In the genomic region with DNA sequence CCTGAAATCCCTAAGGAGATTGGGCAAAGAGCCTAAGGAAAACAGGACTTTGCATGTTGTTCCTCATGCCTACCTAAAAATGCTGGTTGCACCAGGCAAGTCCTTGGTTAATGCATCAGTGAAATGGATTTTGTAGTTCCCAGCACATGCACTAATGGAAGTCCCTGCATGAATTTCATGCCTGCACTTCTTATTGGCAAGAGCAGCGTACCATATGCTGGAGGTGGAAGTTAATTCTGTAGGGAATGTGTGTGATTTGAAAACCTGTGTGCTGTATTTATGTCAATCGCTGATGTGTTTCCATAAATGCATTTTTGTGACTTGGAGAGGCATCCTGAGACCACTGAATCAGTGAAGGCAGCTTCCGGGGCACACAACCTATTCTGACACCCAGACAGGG, we compare ENCODE assay signal across 23 cellular contexts.
"Had no signal": no experiment of that assay in that cellular context is flagged by ENCODE, and none has a peak within 500 bp of the region (broad histone marks: within the 10 kb centered on the region; RNA-seq: fewer than 3 reads in every experiment).

No MANE protein-coding gene starts in this region.

- H3K36me3 ChIP-seq: ascending aorta, colonic mucosa, gastroesophageal sphincter, heart left ventricle, lower lobe of right lung, pancreas, thyroid gland, WERI-Rb-1 had no signal

- H3K9me3 Mint-ChIP-seq: naive thymus-derived CD8-positive, alpha-beta T cell; stimulated activated naive CD8-positive, alpha-beta T cell treated with anti-CD3 and anti-CD28 coated beads, Interleukin-15, Interleukin-2, amounts not matched to agents 100 ng/mL and 50 ng/mL, for 24 hours had no signal

- H3K27ac Mint-ChIP-seq: activated CD8-positive, alpha-beta T cell treated with anti-CD3 and anti-CD28 coated beads, Interleukin-2, amount 10 ng/mL, durations not matched to agents 7 days and 5 days; activated naive CD4-positive, alpha-beta T cell treated with anti-CD3 and anti-CD28 coated beads, Interleukin-2, amount 50 U/mL, for 72 hours; naive thymus-derived CD8-positive, alpha-beta T cell; stimulated activated naive CD8-positive, alpha-beta T cell treated with anti-CD3 and anti-CD28 coated beads, Interleukin-15, Interleukin-2, amounts not matched to agents 100 ng/mL and 50 ng/mL, for 24 hours had no signal

- ATAC-seq: activated CD8-positive, alpha-beta T cell treated with anti-CD3 and anti-CD28 coated beads, Interleukin-2, amount 10 ng/mL, durations not matched to agents 7 days and 5 days; activated naive CD4-positive, alpha-beta T cell treated with anti-CD3 and anti-CD28 coated beads, Interleukin-2, amount 50 U/mL, for 72 hours; gastroesophageal sphincter; heart left ventricle; left lobe of liver; lower lobe of right lung; naive thymus-derived CD8-positive, alpha-beta T cell; pancreas; right cardiac atrium had no signal

- H3K27ac ChIP-seq: ascending aorta, colonic mucosa, epithelial cell of prostate, gastroesophageal sphincter, heart left ventricle, lower lobe of right lung, pancreas, thyroid gland, WERI-Rb-1 had no signal

- H3K36me3 Mint-ChIP-seq: activated naive CD4-positive, alpha-beta T cell treated with anti-CD3 and anti-CD28 coated beads, Interleukin-2, amount 50 U/mL, for 72 hours; naive thymus-derived CD8-positive, alpha-beta T cell had no signal

- H3K4me3 Mint-ChIP-seq: activated CD8-positive, alpha-beta T cell treated with anti-CD3 and anti-CD28 coated beads, Interleukin-2, amount 10 ng/mL, durations not matched to agents 7 days and 5 days; naive thymus-derived CD8-positive, alpha-beta T cell; stimulated activated naive CD8-positive, alpha-beta T cell treated with anti-CD3 and anti-CD28 coated beads, Interleukin-15, Interleukin-2, amounts not matched to agents 100 ng/mL and 50 ng/mL, for 24 hours had no signal

- H3K27me3 ChIP-seq: ascending aorta, colonic mucosa, gastroesophageal sphincter, pancreas, thyroid gland had no signal

- H3K4me1 Mint-ChIP-seq: naive thymus-derived CD8-positive, alpha-beta T cell had no signal

- DNase-seq: activated CD4-positive, alpha-beta T cell treated with anti-CD3 and anti-CD28 coated beads for 1 hour; activated CD4-positive, alpha-beta T cell treated with anti-CD3 and anti-CD28 coated beads, Interleukin-2, amount 50 U/mL, for 1 hour; activated CD8-positive, alpha-beta T cell treated with anti-CD3 and anti-CD28 coated beads, Interleukin-2, amount 10 ng/mL, durations not matched to agents 7 days and 5 days; activated T-cell treated with anti-CD3 and anti-CD28 coated beads, Interleukin-2, amount 50 U/mL, for 1 hour; central memory CD4-positive, alpha-beta T cell; colonic mucosa; heart left ventricle; kidney; lower lobe of right lung; naive thymus-derived CD8-positive, alpha-beta T cell; pancreas; right cardiac atrium; stimulated activated CD4-positive, alpha-beta T cell treated with anti-CD3 and anti-CD28 coated beads, Interleukin-12 subunit alpha, Interleukin-12 subunit beta, amount 100 ng/mL, for 4 hours; substantia nigra; T-helper 1 cell; thyroid gland; WERI-Rb-1 had no signal

- H3K9me3 ChIP-seq: ascending aorta, colonic mucosa, gastroesophageal sphincter, heart left ventricle, lower lobe of right lung, pancreas, thyroid gland had no signal

- H3K4me1 ChIP-seq: ascending aorta, colonic mucosa, pancreas had no signal

- H3K4me3 ChIP-seq: ascending aorta, colonic mucosa, gastroesophageal sphincter, heart left ventricle, lower lobe of right lung, pancreas, thyroid gland had no signal
